8 cellular contexts compared by ENCODE assay signal in the genomic region with DNA sequence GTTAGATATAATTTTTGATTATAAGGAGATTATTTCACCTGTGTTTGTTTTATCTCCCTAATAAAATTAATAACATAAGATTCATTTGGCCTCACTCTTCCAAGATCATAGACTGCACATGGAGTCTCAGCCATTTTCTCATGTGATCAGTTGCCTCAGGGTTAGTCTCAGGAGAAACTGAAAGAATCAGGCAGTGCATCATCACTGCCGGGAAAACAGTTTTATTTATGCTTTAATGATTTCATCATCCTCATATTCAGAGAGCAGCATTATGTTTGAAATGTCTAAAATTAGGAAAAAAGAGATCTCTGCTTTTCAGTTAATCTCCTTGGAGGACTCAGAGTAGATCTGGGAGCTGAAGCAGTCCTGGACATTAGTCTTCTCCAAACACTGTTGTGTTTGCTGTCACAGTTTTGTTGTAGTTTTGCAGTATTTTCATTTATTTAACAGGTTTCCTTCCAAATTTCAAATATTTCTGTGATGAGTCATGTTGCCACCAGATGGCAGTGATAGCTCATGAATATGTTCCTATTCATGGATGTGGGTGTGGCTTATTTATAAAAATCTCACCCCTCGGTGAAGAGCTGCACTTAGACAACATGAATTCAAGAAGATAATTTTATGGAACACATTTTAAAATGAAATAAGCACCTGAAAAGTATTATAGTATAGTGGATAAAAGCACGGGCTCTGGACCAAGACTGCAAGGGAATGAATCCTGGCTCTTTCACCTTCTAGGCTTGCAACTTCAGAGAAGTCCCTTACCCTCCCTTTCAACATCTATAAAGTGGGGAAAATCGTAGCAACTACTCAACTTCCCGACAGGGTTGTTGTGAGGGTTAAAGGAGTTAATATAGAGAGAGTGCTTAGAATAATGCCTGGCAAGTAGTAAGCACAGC. TPM values are rescaled to one million over a fixed set of nuclear protein-coding genes. Genes with fewer than 3 reads are reported as not detected.
DNase-seq lines count a peak whose midpoint lies in the region; ATAC-seq, FAIRE-seq and TF ChIP-seq lines count a peak whose summit lies in the region.

No MANE protein-coding gene starts in this region.

- H3K9ac ChIP-seq in colonic mucosa (ENCODE audit: low read depth in 2 of 2, low read length in 2 of 2), result no peak overlapping the region
- no peak overlapping the region for H3K9ac ChIP-seq in HepG2 (ENCODE audit: insufficient read depth, low read depth, low read length)

- H3K4me2 ChIP-seq in PC-9 (peak overlapping the region; percentile 40), HepG2 (ENCODE audit: low read depth, low read length) (no peak overlapping the region)

- TF ChIP-seq POLR2A in HepG2 (IDR thresholded peaks at IDR 0.05; ENCODE audit: insufficient read depth in 1 of 2, low read depth in 2 of 2, low read length in 2 of 2) (no peak), transverse colon (IDR thresholded peaks at IDR 0.05) (no peak)

- no peaks in the 10 kb centered on the region for H3K9me2 ChIP-seq in PC-9 (ENCODE audit: insufficient read depth)

- peaks cover 8% of the 10 kb centered on the region; the same call in 1 of the 2 replicates for H3F3A ChIP-seq in PC-9 (ENCODE audit: insufficient read depth, low read depth)

- no peak for TF ChIP-seq RAD21 in HepG2 (CRISPR knock-in tag; IDR thresholded peaks at IDR 0.05)

- H3K27ac ChIP-seq in PC-9 (peak overlapping the region; percentile 89), colonic mucosa (no peak overlapping the region), HepG2 (ENCODE audit: extremely low read length, insufficient read depth, low read length) (no peak overlapping the region), transverse colon (peak overlapping the region; percentile 2 to 38 (median 17))

- peaks cover 13% of the 10 kb centered on the region; the same call in 1 of the 2 replicates for H3K36me3 ChIP-seq in PC-9 (ENCODE audit: low read depth)
- H3K36me3 ChIP-seq in colonic mucosa, result no peaks in the 10 kb centered on the region
- peaks cover 24 to 85% of the 10 kb centered on the region in 2 experiments for H3K36me3 ChIP-seq in HepG2 (replicated peaks in 1 of 2; ENCODE audit: control insufficient read depth in 1 of 2, insufficient read depth in 2 of 2, low read length in 2 of 2)
- peaks cover 0 to 34% (median 12%) of the 10 kb centered on the region in 4 donors for H3K36me3 ChIP-seq in transverse colon

- H3K9me3 ChIP-seq in PC-9 (ENCODE audit: insufficient read depth, low read depth) (no peaks in the 10 kb centered on the region), colonic mucosa (no peaks in the 10 kb centered on the region), HepG2 (ENCODE audit: low read length) (no peaks in the 10 kb centered on the region), transverse colon (no peaks in the 10 kb centered on the region)

- FAIRE-seq in HepG2 (lab: Jason Lieb, UNC), result peak; percentile 57

- H3K4me1 ChIP-seq in PC-9 (replicated peaks; ENCODE audit: insufficient read depth) (peaks cover 12% of the 10 kb centered on the region), colonic mucosa (no peaks in the 10 kb centered on the region), HepG2 (ENCODE audit: insufficient read depth, low read length) (no peaks in the 10 kb centered on the region), transverse colon (peaks cover 0 to 6% (median 3%) of the 10 kb centered on the region in 4 donors)

- BruUV-seq in PC-9 (replicated peaks; lab: Mats Ljungman, UMichigan) (no TSS peak), HepG2 (replicated peaks; lab: Mats Ljungman, UMichigan) (no TSS peak)

- no peak overlapping the region for H3K4me3 ChIP-seq in PC-9
- H3K4me3 ChIP-seq in colonic mucosa, result no peak overlapping the region
- H3K4me3 ChIP-seq in HepG2 (replicated peaks in 1 of 3; ENCODE audit: insufficient read depth in 1 of 3, low read depth in 2 of 3, low read length in 3 of 3), result no peak overlapping the region
- no peak overlapping the region for H3K4me3 ChIP-seq in transverse colon

- in situ Hi-C loops in KBM-7 (cut with MboI; ENCODE audit: low pct_unique_long_range_greater_than_20kb, low sequenced_read_pairs), result no loop called here
- in situ Hi-C loops in HepG2 (cut with HindIII; ENCODE audit: extremely low pct_ligation_motif_present, low pct_unique_long_range_greater_than_20kb), result loop anchor here (5.0 kb wide), 1 partner anchor 114 kb away; no protein-coding TSS in a partner anchor
- in situ Hi-C loops in transverse colon (cut with MboI; ENCODE audit: low pct_ligation_motif_present in 1 of 4, low pct_unique_long_range_greater_than_20kb in 1 of 4, low sequenced_read_pairs in 3 of 4), result loop anchor here in 2 of 4 donors (10.0 to 25.0 kb wide), 2 partner anchors 111 to 364 kb away; no protein-coding TSS in a partner anchor

- ATAC-seq in HepG2 (peak; percentile 36; the same call in 2 of the 3 replicates), HG02623 (IDR thresholded peaks at IDR 0.05; ENCODE audit: unreplicated experiment) (no peak)

- no peaks in the 10 kb centered on the region for H4K20me1 ChIP-seq in PC-9 (ENCODE audit: insufficient read depth)
- no peaks in the 10 kb centered on the region for H4K20me1 ChIP-seq in HepG2 (ENCODE audit: insufficient read depth, low read length)

- DNase-seq in activated T-cell treated with anti-CD3 and anti-CD28 coated beads for 1 hour (ENCODE audit: low read depth) (peak; percentile 1), KBM-7 (peak; percentile 62), PC-9 (peak; percentile 13 to 69), colonic mucosa (peak; percentile 26), HepG2 (ENCODE audit: low spot score) (peak; percentile 56), transverse colon (no peak)
- no peak for DNase-seq in activated T-cell treated with anti-CD3 and anti-CD28 coated beads, Interleukin-2, amount 50 U/mL, for 48 hours

- WGBS in HepG2 (ENCODE audit: low lambda C conversion rate), result 81% methylated on average over 5 of the region's 5 CpGs
- WGBS in transverse colon (ENCODE audit: low coverage in 1 of 2), 2 donors, result 33 to 48% methylated on average over 5 of the region's 5 CpGs

- no peak overlapping the region; the same call in 1 of the 2 replicates for H2AFZ ChIP-seq in PC-9
- H2AFZ ChIP-seq in HepG2 (ENCODE audit: low read length), result no peak overlapping the region

- peak; percentile 62 for TF ChIP-seq CTCF in PC-9 (conservative IDR thresholded peaks at IDR 0.05)
- TF ChIP-seq CTCF in colonic mucosa (IDR thresholded peaks at IDR 0.05), result peak; percentile 44
- TF ChIP-seq CTCF in HepG2 (CRISPR knock-in tag; IDR thresholded peaks at IDR 0.05), result peak; percentile 54
- peak; percentile 29 to 63 (median 56) for TF ChIP-seq CTCF in transverse colon (IDR thresholded peaks at IDR 0.05)

- POLR2A ChIA-PET in PC-9 (lab: Charles Lee; ENCODE audit: unreplicated experiment) (interaction anchor here (0.6 kb wide), 1 partner anchor 100 kb away, joined by 7 read pairs; no protein-coding TSS in a partner anchor), HepG2 (lab: Yijun Ruan, JAX) (interaction anchor here (0.8 kb wide), 1 partner anchor 102 kb away, joined by 3 read pairs; the partner anchor contains the start of gene PRKAB2)

- no peak for TF ChIP-seq EP300 in HepG2 (IDR thresholded peaks at IDR 0.05; ENCODE audit: low read depth in 2 of 2, low read length in 2 of 2)
- no peak for TF ChIP-seq EP300 in HepG2 (CRISPR knock-in tag; IDR thresholded peaks at IDR 0.05; ENCODE audit: borderline replicate concordance)
- TF ChIP-seq EP300 in transverse colon (IDR thresholded peaks at IDR 0.05; ENCODE audit: low read depth), result no peak

- CTCF ChIA-PET in PC-9 (lab: Charles Lee) (interaction anchor here (0.6 to 1.9 kb wide), 5 partner anchors 31 to 619 kb away, joined by 3 to 11 read pairs (median 6); partner anchors contain the start of gene CHD1L), HepG2 (lab: Yijun Ruan, JAX; ENCODE audit: low intra/inter-chr PET ratio, low total read pairs) (interaction anchor here (1.9 kb wide), 1 partner anchor 116 kb away, joined by 10 read pairs; no protein-coding TSS in a partner anchor)

- H3K27me3 ChIP-seq in PC-9 (ENCODE audit: insufficient read depth, low read depth) (no peaks in the 10 kb centered on the region), colonic mucosa (no peaks in the 10 kb centered on the region), HepG2 (ENCODE audit: control insufficient read depth in 1 of 2, insufficient read depth in 2 of 2, low read length in 2 of 2) (no peaks in the 10 kb centered on the region), transverse colon (no peaks in the 10 kb centered on the region)

- no peaks in the 10 kb centered on the region for H3K79me2 ChIP-seq in PC-9 (ENCODE audit: low read depth)
- H3K79me2 ChIP-seq in HepG2 (ENCODE audit: insufficient read depth, low read length), result no peaks in the 10 kb centered on the region

- intact Hi-C loops in PC-9 (cut with micrococcal nuclease; ENCODE audit: unreplicated experiment), result loop anchor here (1.0 to 5.0 kb wide), 4 partner anchors 119 to 619 kb away; no protein-coding TSS in a partner anchor
- intact Hi-C loops in colonic mucosa (cut with DNase I), result loop anchor here (5.0 to 10.0 kb wide), 4 partner anchors 119 to 619 kb away; no protein-coding TSS in a partner anchor
- intact Hi-C loops in HepG2 (cut with micrococcal nuclease; ENCODE audit: unreplicated experiment), result no loop called here
- intact Hi-C loops in transverse colon (cut with DNase I; ENCODE audit: low total_unique reads), result no loop called here

RNA-seq across cellular contexts. Expression of gene CHD1L, which starts 31.2 kb away (rescaled TPM):
- total RNA-seq in PC-9 (2021) (31.7 and 31.8 TPM in 2 replicates), colonic mucosa (10 to 100 TPM; 34.7 to 40.7 TPM), HepG2 (2016; rRNA removed; fragmentation: Illumina TruSeq; extraction: Trizol) (111 and 123 TPM in 2 replicates), transverse colon (10 to 100 TPM; 27.1 to 32.9 (median 30.1) TPM)
- total RNA-seq in HepG2 (2016; cell fraction: cytosol; rRNA removed; fragmentation: Illumina TruSeq; extraction: Trizol; ENCODE audit: low read depth), result 70.0 and 76.6 TPM in 2 replicates
- total RNA-seq in HepG2 (2016; cell fraction: insoluble cytoplasmic fraction; rRNA removed; fragmentation: Illumina TruSeq; extraction: Trizol), result 108 and 120 TPM in 2 replicates
- total RNA-seq in HepG2 (2016; cell fraction: membrane; rRNA removed; fragmentation: Illumina TruSeq; extraction: Trizol), result 74.5 and 80.2 TPM in 2 replicates
- total RNA-seq in HepG2 (2016; cell fraction: nucleus; rRNA removed; fragmentation: Illumina TruSeq; extraction: Trizol), result 92.1 and 105 TPM in 2 replicates
- 63.3 and 74.3 TPM in 2 replicates for polyA plus RNA-seq in HepG2 (2011; rRNA removed)
- polyA plus RNA-seq in HepG2 (2011; cell fraction: cytosol; rRNA removed), result 34.0 and 48.4 TPM in 2 replicates
- polyA plus RNA-seq in HepG2 (2011; cell fraction: nucleus; rRNA removed), result 72.3 and 87.3 TPM in 2 replicates
- polyA plus RNA-seq in HepG2 (2012), result 53.4 and 77.3 TPM in 2 replicates
- polyA plus RNA-seq in HepG2 (2016; cell fraction: cytosol; fragmentation: Illumina TruSeq; extraction: Trizol; ENCODE audit: low read depth), result 18.7 and 22.7 TPM in 2 replicates
- polyA plus RNA-seq in HepG2 (2016; cell fraction: insoluble cytoplasmic fraction; fragmentation: Illumina TruSeq; extraction: Trizol; ENCODE audit: low read depth), result 97.8 and 98.0 TPM in 2 replicates
- polyA plus RNA-seq in HepG2 (2016; cell fraction: membrane; fragmentation: Illumina TruSeq; extraction: Trizol; ENCODE audit: low read depth), result 37.9 and 38.5 TPM in 2 replicates
- polyA plus RNA-seq in HepG2 (2016; cell fraction: nucleus; fragmentation: Illumina TruSeq; extraction: Trizol; ENCODE audit: insufficient read depth, low read depth), result 151 TPM in 2 replicates
- polyA minus RNA-seq in HepG2 (2011; rRNA and poly(A)+ RNA removed; ENCODE audit: low replicate concordance), result 21.2 and 30.6 TPM in 2 replicates
- polyA minus RNA-seq in HepG2 (2011; cell fraction: cytosol; rRNA and poly(A)+ RNA removed), result 40.8 and 41.2 TPM in 2 replicates
- polyA minus RNA-seq in HepG2 (2011; cell fraction: nucleus; rRNA and poly(A)+ RNA removed), result 103 and 116 TPM in 2 replicates

RNA-seq across cellular contexts. Expression of gene FMO5, which starts 48.5 kb away (rescaled TPM):
- 1.1 and 1.3 TPM in 2 replicates for total RNA-seq in PC-9 (2021)
- total RNA-seq in colonic mucosa, result 10 to 100 TPM; 22.9 to 65.6 TPM
- total RNA-seq in HepG2 (2016; rRNA removed; fragmentation: Illumina TruSeq; extraction: Trizol), result 48.2 and 59.5 TPM in 2 replicates
- 6.8 and 6.9 TPM in 2 replicates for total RNA-seq in HepG2 (2016; cell fraction: cytosol; rRNA removed; fragmentation: Illumina TruSeq; extraction: Trizol; ENCODE audit: low read depth)
- total RNA-seq in HepG2 (2016; cell fraction: insoluble cytoplasmic fraction; rRNA removed; fragmentation: Illumina TruSeq; extraction: Trizol), result 49.0 and 63.7 TPM in 2 replicates
- total RNA-seq in HepG2 (2016; cell fraction: membrane; rRNA removed; fragmentation: Illumina TruSeq; extraction: Trizol), result 11.1 and 12.7 TPM in 2 replicates
- 47.7 and 49.9 TPM in 2 replicates for total RNA-seq in HepG2 (2016; cell fraction: nucleus; rRNA removed; fragmentation: Illumina TruSeq; extraction: Trizol)
- 149 and 155 TPM in 2 replicates for polyA plus RNA-seq in HepG2 (2011; rRNA removed)
- polyA plus RNA-seq in HepG2 (2011; cell fraction: cytosol; rRNA removed), result 56.2 and 104 TPM in 2 replicates
- 198 and 259 TPM in 2 replicates for polyA plus RNA-seq in HepG2 (2011; cell fraction: nucleus; rRNA removed)
- 240 and 305 TPM in 2 replicates for polyA plus RNA-seq in HepG2 (2012)
- 1.7 and 1.8 TPM in 2 replicates for polyA plus RNA-seq in HepG2 (2016; cell fraction: cytosol; fragmentation: Illumina TruSeq; extraction: Trizol; ENCODE audit: low read depth)
- 40.5 and 43.0 TPM in 2 replicates for polyA plus RNA-seq in HepG2 (2016; cell fraction: insoluble cytoplasmic fraction; fragmentation: Illumina TruSeq; extraction: Trizol; ENCODE audit: low read depth)
- polyA plus RNA-seq in HepG2 (2016; cell fraction: membrane; fragmentation: Illumina TruSeq; extraction: Trizol; ENCODE audit: low read depth), result 4.7 TPM in 2 replicates
- polyA plus RNA-seq in HepG2 (2016; cell fraction: nucleus; fragmentation: Illumina TruSeq; extraction: Trizol; ENCODE audit: insufficient read depth, low read depth), result 48.3 and 48.5 TPM in 2 replicates
- 82.4 TPM in 1 of 2 replicates, not detected in the other for polyA minus RNA-seq in HepG2 (2011; rRNA and poly(A)+ RNA removed; ENCODE audit: low replicate concordance)
- 87.4 and 116 TPM in 2 replicates for polyA minus RNA-seq in HepG2 (2011; cell fraction: cytosol; rRNA and poly(A)+ RNA removed)
- 369 and 460 TPM in 2 replicates for polyA minus RNA-seq in HepG2 (2011; cell fraction: nucleus; rRNA and poly(A)+ RNA removed)
- 100 to 1,000 TPM in 1 of 4 donors, 10 to 100 TPM in 3; 57.6 to 145 (median 62.6) TPM for total RNA-seq in transverse colon

Comparison
In these comparisons a context has a peak if more than half of its experiments do, and no peak if none do; other contexts are left out.
1. DNase-seq: peak in activated T-cell treated with anti-CD3 and anti-CD28 coated beads for 1 hour (single experiment), KBM-7 (single experiment), PC-9 (2 of 2), colonic mucosa (single experiment) and HepG2 (single experiment); none in activated T-cell treated with anti-CD3 and anti-CD28 coated beads, Interleukin-2, amount 50 U/mL, for 48 hours (0 of 2) and transverse colon (single experiment).
2. H3K27ac ChIP-seq: peak in PC-9 (single experiment) and transverse colon (4 of 4); none in colonic mucosa (single experiment) and HepG2 (single experiment).
3. intact Hi-C loops: an anchor here in PC-9 (1.0 to 5.0 kb wide) and colonic mucosa (5.0 to 10.0 kb wide); none called in HepG2 and transverse colon.
4. Peak in every context shown above with its lines, with median percentiles within 50 percentile points of each other: CTCF ChIP-seq.